Comparison of ENCODE assay signal across 8 cellular contexts in genomic region chr19:45692187-45693111, GRCh38. TPM values are rescaled to one million over a fixed set of nuclear protein-coding genes. Genes with fewer than 3 reads are reported as not detected.
DNase-seq lines count a peak whose midpoint lies in the region; ATAC-seq, FAIRE-seq and TF ChIP-seq lines count a peak whose summit lies in the region.

Gene QPCTL (plus strand): TSS chr19:45692666. CDS start chr19:45692704, 38 bp downstream.

- H3K4me3 ChIP-seq in WI38 (ENCODE audit: low read depth, low read length) (peak within 1 kb of the TSS; percentile 94), bronchial epithelial cell (ENCODE audit: low read depth, low read length) (peak within 1 kb of the TSS; percentile 63), small intestine (ENCODE audit: low read depth in 1 of 2, low read length in 2 of 2) (peak within 1 kb of the TSS; percentile 55 to 64)

- WGBS in small intestine, 3 donors: 0 to 1% (median 0%) methylated on average over 67 to 70 of the region's 70 CpGs

- FAIRE-seq in bronchial epithelial cell (lab: Jason Lieb, UNC): peak; percentile 91
- peak; percentile 76 for FAIRE-seq in small intestine (lab: Jason Lieb, UNC)

- peak; percentile 84 for ATAC-seq in GM18873 (IDR thresholded peaks at IDR 0.05; ENCODE audit: low FRiP score, unreplicated experiment)
- ATAC-seq in HG03139 (IDR thresholded peaks at IDR 0.05; ENCODE audit: unreplicated experiment): peak; percentile 77

- H3K27ac ChIP-seq in small intestine (ENCODE audit: low read depth in 1 of 2, low read length in 1 of 2): peak within 1 kb of the TSS; percentile 53 to 96

- H3K36me3 ChIP-seq in bronchial epithelial cell (ENCODE audit: control insufficient read depth, insufficient read depth, low read length): peaks cover 20% of the 10 kb centered on the region
- H3K36me3 ChIP-seq in small intestine (ENCODE audit: control insufficient read depth in 2 of 2, insufficient read depth in 2 of 2, low read length in 2 of 2): peaks cover 0 to 9% of the 10 kb centered on the region in 2 donors

- no peak for TF ChIP-seq CTCF in WI38 (IDR thresholded peaks at IDR 0.05; ENCODE audit: low read depth, low read length)
- TF ChIP-seq CTCF in bronchial epithelial cell (IDR thresholded peaks at IDR 0.05; ENCODE audit: insufficient read depth, low read length, severe bottlenecking): no peak

- DNase-seq in ACHN (peak; percentile 99), NCI-H2227 (lab: John Stamatoyannopoulos, UW; ENCODE audit: unreplicated experiment) (peak; percentile 97), bronchial epithelial cell (ENCODE audit: low read depth) (peak; percentile 99), iPS-NIHi11 (ENCODE audit: low spot score) (peak; percentile 92), small intestine (peak; percentile 100)

- no peaks in the 10 kb centered on the region for H3K27me3 ChIP-seq in bronchial epithelial cell (ENCODE audit: control insufficient read depth, insufficient read depth, low read length)
- H3K27me3 ChIP-seq in small intestine (ENCODE audit: control insufficient read depth in 2 of 2, insufficient read depth in 2 of 2, low read length in 2 of 2): no peaks in the 10 kb centered on the region

- H3K4me1 ChIP-seq in small intestine (ENCODE audit: control insufficient read depth in 2 of 2, insufficient read depth in 1 of 2, low read depth in 1 of 2, low read length in 1 of 2): peaks cover 0 to 8% of the 10 kb centered on the region in 2 donors

- in situ Hi-C loops in ACHN (cut with HindIII; ENCODE audit: low pct_ligation_motif_present, low pct_unique_long_range_greater_than_20kb, low sequenced_read_pairs): no loop called here

- no peaks in the 10 kb centered on the region for H3K9me3 ChIP-seq in small intestine (ENCODE audit: control insufficient read depth, low read depth)

RNA-seq across cellular contexts. Expression of gene QPCTL, which starts in this region (rescaled TPM):
- total RNA-seq in bronchial epithelial cell: 7.7 and 11.6 TPM in 2 replicates
- 1 to 10 TPM; 4.1 to 6.7 (median 4.2) TPM for polyA plus RNA-seq in small intestine

Comparison
In these comparisons a context has a peak if more than half of its experiments do, and no peak if none do; other contexts are left out.
1. Peak in every context shown above with its lines: DNase-seq, ATAC-seq, H3K4me3 ChIP-seq and H3K27ac ChIP-seq.